19 cellular contexts compared by ENCODE assay signal in the genomic region with DNA sequence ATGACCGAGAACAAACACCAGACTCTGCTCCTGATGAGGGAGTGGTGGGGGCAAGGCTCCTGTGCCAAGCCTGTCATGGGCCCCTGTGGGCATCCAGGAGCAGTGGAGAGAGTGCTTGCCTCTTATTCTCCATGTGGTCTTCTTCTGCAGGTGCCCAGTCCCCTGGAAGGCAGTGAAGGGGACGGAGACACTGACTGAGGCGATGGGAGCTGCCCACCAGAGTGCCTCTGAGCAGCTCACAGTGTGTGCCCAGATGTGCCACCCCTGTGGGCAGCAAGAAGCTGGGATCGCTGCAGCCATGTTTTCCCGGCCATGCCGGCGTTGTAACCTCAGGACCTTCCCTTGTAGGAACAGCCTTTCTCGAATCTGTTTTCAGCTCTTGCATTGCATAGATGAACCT. TPM values are rescaled to one million over a fixed set of nuclear protein-coding genes. Genes with fewer than 3 reads are reported as not detected.
A peak's percentile ranks its signal among the peaks of the same experiment; 100 is the strongest.
DNase-seq lines count a peak whose midpoint lies in the region; ATAC-seq and TF ChIP-seq lines count a peak whose summit lies in the region.
"Had no signal": no experiment of that assay in that cellular context is flagged by ENCODE, and none has a peak within 500 bp of the region (broad histone marks: within the 10 kb centered on the region; RNA-seq: fewer than 3 reads in every experiment).

No MANE protein-coding gene starts in this region.

- no peak overlapping the region for H3K4ac ChIP-seq in neuronal stem cell (ENCODE audit: low read length)

- H2BK15ac ChIP-seq in neuronal stem cell (ENCODE audit: low read length): no peak overlapping the region

- H3K4me1 ChIP-seq in neuronal stem cell (ENCODE audit: control insufficient read depth in 2 of 2, insufficient read depth in 1 of 2, low read depth in 1 of 2, low read length in 2 of 2) (peaks cover 0 to 2% of the 10 kb centered on the region in 2 donors), upper lobe of right lung (peaks cover 6% of the 10 kb centered on the region)
- H3K4me1 ChIP-seq: Caco-2 had no signal

- no CpG with 5 or more reads among the region's 8 CpGs for WGBS in neuronal stem cell (ENCODE audit: extremely low coverage in 2 of 2, insufficient read length in 2 of 2, insufficient replicate concordance in 1 of 2), 2 donors

- no peak overlapping the region for H3K23ac ChIP-seq in neuronal stem cell (ENCODE audit: low read depth, low read length, poor library complexity)

- H3K9ac ChIP-seq in neuronal stem cell (ENCODE audit: low read depth, low read length, poor library complexity): no peak overlapping the region
- H3K9ac ChIP-seq: BLaER1 treated with 17β-estradiol and CSF1 and Interleukin-3, amounts not matched to agents 10 nM and 100 nM had no signal

- H3K36me3 ChIP-seq in neuronal stem cell (replicated peaks in 1 of 2; ENCODE audit: control insufficient read depth in 2 of 2, insufficient read depth in 2 of 2, low read length in 2 of 2): peaks cover 36 to 62% of the 10 kb centered on the region in 2 donors
- H3K36me3 ChIP-seq in upper lobe of right lung: peaks cover 25% of the 10 kb centered on the region

- no peak overlapping the region for H3K4me2 ChIP-seq in neuronal stem cell (ENCODE audit: insufficient read depth, low read length, poor library complexity, severe bottlenecking)
- H3K4me2 ChIP-seq: BLaER1 treated with 17β-estradiol and CSF1 and Interleukin-3, amounts not matched to agents 10 nM and 100 nM had no signal

- intact Hi-C loops in left cardiac atrium (cut with DNase I): loop anchor here in 1 of 2 donors (10.0 kb wide), 1 partner anchor 109 kb away; no protein-coding TSS in a partner anchor
- intact Hi-C loops in Right ventricle myocardium inferior (cut with DNase I): no loop called here
- intact Hi-C loops in upper lobe of right lung (cut with DNase I): loop anchor here (5.0 kb wide), 1 partner anchor 46 kb away; no protein-coding TSS in a partner anchor

- H2AK5ac ChIP-seq in neuronal stem cell (ENCODE audit: low read depth, low read length): no peak overlapping the region

- H3K79me1 ChIP-seq in neuronal stem cell (ENCODE audit: low read depth, low read length): peaks cover 6% of the 10 kb centered on the region

- no peak overlapping the region for H2BK12ac ChIP-seq in neuronal stem cell (ENCODE audit: low read length)

- H3K14ac ChIP-seq in neuronal stem cell (ENCODE audit: low read length): peak overlapping the region; percentile 44

- DNase-seq in activated CD8-positive, alpha-beta memory T cell treated with anti-CD3 and anti-CD28 coated beads, Interleukin-2, amount 50 U/mL, for 48 hours: peak; percentile 45
- DNase-seq in activated CD8-positive, alpha-beta memory T cell treated with anti-CD3 and anti-CD28 coated beads, Interleukin-2, amount 50 U/mL, for 4 hours: no peak
- peak; percentile 14 for DNase-seq in left cardiac atrium
- DNase-seq in Right ventricle myocardium inferior (ENCODE audit: missing footprints): no peak
- DNase-seq in neuronal stem cell (ENCODE audit: low spot score): no peak
- peak; percentile 34 for DNase-seq in upper lobe of right lung
- DNase-seq in anterior cingulate cortex (lab: John Stamatoyannopoulos, UW): no peak
- no peak for DNase-seq in stimulated activated naive CD4-positive, alpha-beta T cell treated with Interleukin-2 at 50 U/mL for 16 hours (lab: John Stamatoyannopoulos, UW)
- DNase-seq: 8988T; CD4-positive, alpha-beta memory T cell; DMS 273 treated with DMSO at 0.1 percent for 48 hours; DMS79 treated with DMSO at 0.1 percent for 48 hours; MV-4-11; NCI-H1694; NCI-H446 treated with DMSO at 0.1 percent for 48 hours; NCI-H526 treated with DMSO at 0.1 percent for 48 hours; OCI-M1 had no signal

- H2BK120ac ChIP-seq in neuronal stem cell (ENCODE audit: low read depth, low read length): no peak overlapping the region

- H3K18ac ChIP-seq in neuronal stem cell (ENCODE audit: low read length): no peak overlapping the region

- ATAC-seq in left cardiac atrium: no peak
- no peak for ATAC-seq in Right ventricle myocardium inferior
- ATAC-seq in upper lobe of right lung: no peak

- H4K8ac ChIP-seq in neuronal stem cell (ENCODE audit: low read depth, low read length): peak overlapping the region; percentile 89

- H2BK5ac ChIP-seq in neuronal stem cell (ENCODE audit: low read length): no peak overlapping the region

- H3K9me3 ChIP-seq in neuronal stem cell (replicated peaks in 1 of 2; ENCODE audit: control insufficient read depth in 2 of 2, insufficient read depth in 1 of 2, low read depth in 1 of 2, low read length in 2 of 2): peaks cover 0 to 4% of the 10 kb centered on the region in 2 donors
- H3K9me3 ChIP-seq in upper lobe of right lung: no peaks in the 10 kb centered on the region
- H3K9me3 ChIP-seq: BLaER1 treated with 17β-estradiol and CSF1 and Interleukin-3, amounts not matched to agents 10 nM and 100 nM; Caco-2 had no signal

- H3K27ac ChIP-seq in neuronal stem cell (replicated peaks; ENCODE audit: low read length) (no peak overlapping the region), upper lobe of right lung (no peak overlapping the region)
- H3K27ac ChIP-seq: BLaER1 treated with 17β-estradiol and CSF1 and Interleukin-3, amounts not matched to agents 10 nM and 100 nM had no signal

- no peak overlapping the region for H3K4me3 ChIP-seq in neuronal stem cell (ENCODE audit: low read length in 2 of 2)
- no peak overlapping the region for H3K4me3 ChIP-seq in upper lobe of right lung
- H3K4me3 ChIP-seq: BLaER1 treated with 17β-estradiol and CSF1 and Interleukin-3, amounts not matched to agents 10 nM and 100 nM had no signal

- H2AFZ ChIP-seq in neuronal stem cell (ENCODE audit: low read length): no peak overlapping the region

- H4K91ac ChIP-seq in neuronal stem cell (ENCODE audit: low read depth, low read length, poor library complexity): no peak overlapping the region

- H3K27me3 ChIP-seq in neuronal stem cell (ENCODE audit: control insufficient read depth in 3 of 3, insufficient read depth in 3 of 3, low read depth in 1 of 3, low read length in 3 of 3) (peaks cover 0 to 2% (median 0%) of the 10 kb centered on the region in 3 experiments), upper lobe of right lung (no peaks in the 10 kb centered on the region)
- H3K27me3 ChIP-seq: BLaER1 treated with 17β-estradiol and CSF1 and Interleukin-3, amounts not matched to agents 10 nM and 100 nM had no signal

- no peak for TF ChIP-seq CTCF in upper lobe of right lung (IDR thresholded peaks at IDR 0.05)

RNA-seq across cellular contexts. Expression of a gene that starts 6.4 kb away (rescaled TPM):
- 10 to 100 TPM; 15.7 to 21.1 TPM for total RNA-seq in left cardiac atrium
- 13.9 TPM for total RNA-seq in Right ventricle myocardium inferior
- 20.4 TPM for polyA plus RNA-seq in neuronal stem cell (2013, experiment 1 of 2)
- polyA plus RNA-seq in neuronal stem cell (2013, experiment 2 of 2): 21.2 TPM
- total RNA-seq in upper lobe of right lung: 41.4 TPM

RNA-seq across cellular contexts. Expression of a gene that starts 14.3 kb away (rescaled TPM):
- total RNA-seq in left cardiac atrium (10 to 100 TPM in 1 of 2 donors, 1 to 10 TPM in 1; 7.7 to 19.2 TPM), Right ventricle myocardium inferior (9.4 TPM), upper lobe of right lung (19.9 TPM)
- 10.3 TPM for polyA plus RNA-seq in neuronal stem cell (2013, experiment 1 of 2)
- polyA plus RNA-seq in neuronal stem cell (2013, experiment 2 of 2): 8.8 TPM

RNA-seq across cellular contexts. Expression of a gene that starts 49.0 kb away (rescaled TPM):
- total RNA-seq in left cardiac atrium: 10 to 100 TPM; 27.6 to 34.5 TPM
- total RNA-seq in Right ventricle myocardium inferior: 49.3 TPM
- polyA plus RNA-seq in neuronal stem cell (2013, experiment 1 of 2): 21.6 TPM
- polyA plus RNA-seq in neuronal stem cell (2013, experiment 2 of 2): 22.4 TPM
- 32.4 TPM for total RNA-seq in upper lobe of right lung

Comparison
In these comparisons a context has a peak if more than half of its experiments do, and no peak if none do; other contexts are left out.
1. DNase-seq: peak in activated CD8-positive, alpha-beta memory T cell treated with anti-CD3 and anti-CD28 coated beads, Interleukin-2, amount 50 U/mL, for 48 hours (single experiment), left cardiac atrium (single experiment) and upper lobe of right lung (single experiment); none in activated CD8-positive, alpha-beta memory T cell treated with anti-CD3 and anti-CD28 coated beads, Interleukin-2, amount 50 U/mL, for 4 hours (single experiment), Right ventricle myocardium inferior (single experiment), neuronal stem cell (single experiment), anterior cingulate cortex (0 of 58) and stimulated activated naive CD4-positive, alpha-beta T cell treated with Interleukin-2 at 50 U/mL for 16 hours (single experiment).